ENCODE assay signal across 9 cellular contexts in the genomic region with DNA sequence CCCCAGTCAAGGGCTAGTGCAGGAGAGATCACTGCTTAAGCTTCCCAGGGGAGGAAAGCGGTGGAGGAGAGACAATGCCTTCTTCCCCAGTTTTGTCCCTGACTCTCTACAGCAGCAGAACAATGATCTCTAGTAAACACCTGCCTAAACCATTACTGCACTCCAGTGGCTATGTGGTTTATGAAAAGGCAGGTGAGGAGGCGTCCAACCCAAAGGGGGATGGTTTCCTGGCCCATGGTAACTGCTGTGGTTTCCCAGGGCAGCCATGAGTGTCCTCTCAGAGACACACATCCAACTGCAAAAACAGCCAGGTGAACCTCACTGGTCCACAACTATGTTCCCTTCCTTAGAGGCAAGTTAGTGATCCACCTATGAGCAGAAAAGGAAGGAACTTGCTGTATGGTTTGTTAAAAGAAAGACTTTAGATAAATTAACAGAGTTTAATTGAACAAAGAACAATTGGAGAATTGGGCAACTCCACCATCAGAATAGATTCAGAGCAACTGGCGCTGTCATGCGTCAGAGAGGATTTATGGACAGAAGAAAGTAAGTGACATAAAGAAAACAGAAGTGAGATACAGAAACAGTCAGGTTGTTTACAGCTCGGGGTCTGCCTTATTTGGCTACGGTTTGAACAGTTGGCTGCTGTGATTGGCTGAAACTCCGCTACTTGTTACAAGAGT. TPM values are rescaled to one million over a fixed set of nuclear protein-coding genes. Genes with fewer than 3 reads are reported as not detected.
DNase-seq lines count a peak whose midpoint lies in the region; ATAC-seq and TF ChIP-seq lines count a peak whose summit lies in the region.
"Had no signal": no experiment of that assay in that cellular context is flagged by ENCODE, and none has a peak within 500 bp of the region (broad histone marks: within the 10 kb centered on the region; RNA-seq: fewer than 3 reads in every experiment).

No MANE protein-coding gene starts in this region.

- H3K27ac ChIP-seq in BLaER1 treated with 17β-estradiol and CSF1 and Interleukin-3, amounts not matched to agents 10 nM and 100 nM, result peak overlapping the region in 6 of 11 experiments; percentile 2 to 74 (median 40); a peak in 8 of 22 replicates
- H3K27ac ChIP-seq in GM23248 (no peak overlapping the region), upper lobe of left lung (no peak overlapping the region), stomach (no peak overlapping the region)
- H3K27ac ChIP-seq: thoracic aorta had no signal

- TF ChIP-seq POLR2A in upper lobe of left lung (IDR thresholded peaks at IDR 0.05) (no peak), stomach (IDR thresholded peaks at IDR 0.05) (no peak)

- no peaks in the 10 kb centered on the region for H3K27me3 ChIP-seq in BLaER1 treated with 17β-estradiol and CSF1 and Interleukin-3, amounts not matched to agents 10 nM and 100 nM
- H3K27me3 ChIP-seq in GM23248 (replicated peaks; ENCODE audit: insufficient read depth) (no peaks in the 10 kb centered on the region), upper lobe of left lung (no peaks in the 10 kb centered on the region), stomach (no peaks in the 10 kb centered on the region)

- peak overlapping the region in 1 of 11 experiments; percentile 19; a peak in 2 of 22 replicates for H3K9ac ChIP-seq in BLaER1 treated with 17β-estradiol and CSF1 and Interleukin-3, amounts not matched to agents 10 nM and 100 nM
- no peak overlapping the region for H3K9ac ChIP-seq in GM23248

- peak overlapping the region; percentile 43 for H3K4me3 Mint-ChIP-seq in stimulated activated memory B cell treated with anti-CD40 and anti-IgM and Interleukin-4, amounts not matched to agents 10 μg/mL and 1 μg/mL and 100 μg/mL, for 72 hours

- DNase-seq in NCI-H510A treated with DMSO at 0.1 percent for 48 hours (lab: John Stamatoyannopoulos, UW) (peak; percentile 50), GM23248 (no peak), upper lobe of left lung (no peak), stomach (no peak)

- H3K4me3 ChIP-seq in BLaER1 treated with 17β-estradiol and CSF1 and Interleukin-3, amounts not matched to agents 10 nM and 100 nM, result no peak overlapping the region
- H3K4me3 ChIP-seq in GM23248, result no peak overlapping the region
- no peak overlapping the region for H3K4me3 ChIP-seq in upper lobe of left lung
- H3K4me3 ChIP-seq in stomach, result no peak overlapping the region
- H3K4me3 ChIP-seq: thoracic aorta had no signal

- H3K4me2 ChIP-seq in BLaER1 treated with 17β-estradiol and CSF1 and Interleukin-3, amounts not matched to agents 10 nM and 100 nM, result peak overlapping the region; percentile 51 to 95 (median 82)
- no peak overlapping the region for H3K4me2 ChIP-seq in GM23248 (ENCODE audit: unreplicated experiment)

- WGBS in GM23248 (ENCODE audit: low coverage in 1 of 2, low lambda C conversion rate in 2 of 2, missing lambda C conversion rate in 2 of 2), 2 experiments, result 70 to 71% methylated on average over 7 of the region's 7 CpGs
- 73 to 78% methylated on average over 7 of the region's 7 CpGs for WGBS in upper lobe of left lung, 2 donors
- WGBS in stomach, 5 donors, result 70 to 74% (median 73%) methylated on average over 7 of the region's 7 CpGs

- no peaks in the 10 kb centered on the region for H3K9me3 Mint-ChIP-seq in stimulated activated memory B cell treated with anti-CD40 and anti-IgM and Interleukin-4, amounts not matched to agents 10 μg/mL and 1 μg/mL and 100 μg/mL, for 72 hours

- peak overlapping the region; percentile 85 for H3K27ac Mint-ChIP-seq in stimulated activated memory B cell treated with anti-CD40 and anti-IgM and Interleukin-4, amounts not matched to agents 10 μg/mL and 1 μg/mL and 100 μg/mL, for 72 hours

- ATAC-seq in GM18861 (IDR thresholded peaks at IDR 0.05; ENCODE audit: unreplicated experiment) (peak; percentile 58), HG03039 (IDR thresholded peaks at IDR 0.05; ENCODE audit: unreplicated experiment) (peak; percentile 33), upper lobe of left lung (ENCODE audit: low FRiP score in 2 of 2) (no peak)
- ATAC-seq in stimulated activated memory B cell treated with anti-CD40 and anti-IgM and Interleukin-4, amounts not matched to agents 10 μg/mL and 1 μg/mL and 100 μg/mL, for 72 hours, result peak; percentile 80

- no peaks in the 10 kb centered on the region for H3K79me2 ChIP-seq in GM23248 (ENCODE audit: insufficient read depth)

- H3K27me3 Mint-ChIP-seq in stimulated activated memory B cell treated with anti-CD40 and anti-IgM and Interleukin-4, amounts not matched to agents 10 μg/mL and 1 μg/mL and 100 μg/mL, for 72 hours, result no peaks in the 10 kb centered on the region

- H3F3A ChIP-seq in GM23248 (ENCODE audit: insufficient read depth), result peaks cover 8% of the 10 kb centered on the region; the same call in 1 of the 2 replicates

- no peaks in the 10 kb centered on the region for H3K9me2 ChIP-seq in GM23248 (ENCODE audit: insufficient read depth)

- H3K36me3 ChIP-seq in BLaER1 treated with 17β-estradiol and CSF1 and Interleukin-3, amounts not matched to agents 10 nM and 100 nM, result no peaks in the 10 kb centered on the region
- H3K36me3 ChIP-seq in GM23248 (ENCODE audit: low read depth) (no peaks in the 10 kb centered on the region), upper lobe of left lung (no peaks in the 10 kb centered on the region), stomach (no peaks in the 10 kb centered on the region)
- H3K36me3 ChIP-seq: thoracic aorta had no signal

- H3K4me1 ChIP-seq in BLaER1 treated with 17β-estradiol and CSF1 and Interleukin-3, amounts not matched to agents 10 nM and 100 nM, result peaks cover 45 to 59% (median 54%) of the 10 kb centered on the region in 10 experiments
- H3K4me1 ChIP-seq in GM23248 (ENCODE audit: insufficient read depth) (peaks cover 7% of the 10 kb centered on the region; the same call in 1 of the 2 replicates), upper lobe of left lung (peaks cover 3 to 18% (median 5%) of the 10 kb centered on the region in 4 donors), stomach (peaks cover 5 to 8% (median 6%) of the 10 kb centered on the region in 4 donors)

- H3K36me3 Mint-ChIP-seq in stimulated activated memory B cell treated with anti-CD40 and anti-IgM and Interleukin-4, amounts not matched to agents 10 μg/mL and 1 μg/mL and 100 μg/mL, for 72 hours, result no peaks in the 10 kb centered on the region

- no peaks in the 10 kb centered on the region for H4K20me1 ChIP-seq in BLaER1 treated with 17β-estradiol and CSF1 and Interleukin-3, amounts not matched to agents 10 nM and 100 nM
- H4K20me1 ChIP-seq in GM23248 (ENCODE audit: insufficient read depth), result no peaks in the 10 kb centered on the region

- TF ChIP-seq CTCF in upper lobe of left lung (IDR thresholded peaks at IDR 0.05) (no peak), stomach (IDR thresholded peaks at IDR 0.05) (no peak)

- TF ChIP-seq EP300 in upper lobe of left lung (IDR thresholded peaks at IDR 0.05) (no peak), stomach (IDR thresholded peaks at IDR 0.05) (no peak)

- intact Hi-C loops in stomach (cut with DNase I; ENCODE audit: low total_unique reads), result no loop called here

- H3K4me1 Mint-ChIP-seq in stimulated activated memory B cell treated with anti-CD40 and anti-IgM and Interleukin-4, amounts not matched to agents 10 μg/mL and 1 μg/mL and 100 μg/mL, for 72 hours, result peaks cover 48% of the 10 kb centered on the region

- H3K9me3 ChIP-seq in BLaER1 treated with 17β-estradiol and CSF1 and Interleukin-3, amounts not matched to agents 10 nM and 100 nM (replicated peaks in 1 of 11), result no peaks in the 10 kb centered on the region
- H3K9me3 ChIP-seq in GM23248 (ENCODE audit: low read depth) (no peaks in the 10 kb centered on the region), upper lobe of left lung (no peaks in the 10 kb centered on the region), stomach (no peaks in the 10 kb centered on the region)
- H3K9me3 ChIP-seq: thoracic aorta had no signal

- in situ Hi-C loops in GM23248 (cut with MboI), result no loop called here

- H2AFZ ChIP-seq in GM23248, result no peak overlapping the region

RNA-seq across cellular contexts. Expression of a gene that starts 4.8 kb away (rescaled TPM):
- 24.3 and 24.4 TPM in 2 replicates for total RNA-seq in GM23248 (2014; rRNA removed; shearing (Covaris generic))
- polyA plus RNA-seq in GM23248 (2016; fragmentation: Nextera tagmentation; extraction: Ambion mirVana) (15.7 and 17.3 TPM in 2 replicates), stomach (10 to 100 TPM; 10.8 to 19.3 (median 12.7) TPM)
- total RNA-seq in upper lobe of left lung (10 to 100 TPM; 12.8 to 31.5 (median 19.5) TPM), stomach (10 to 100 TPM in 4 of 5 donors, 1 to 10 TPM in 1; 1.8 to 42.0 (median 29.0) TPM)

Comparison
In these comparisons a context has a peak if more than half of its experiments do, and no peak if none do; other contexts are left out.
1. H3K27ac ChIP-seq: peak in BLaER1 treated with 17β-estradiol and CSF1 and Interleukin-3, amounts not matched to agents 10 nM and 100 nM (6 of 11); none in GM23248 (single experiment), upper lobe of left lung (0 of 4) and stomach (0 of 5).
2. ATAC-seq: peak in GM18861 (single experiment), HG03039 (single experiment) and stimulated activated memory B cell treated with anti-CD40 and anti-IgM and Interleukin-4, amounts not matched to agents 10 μg/mL and 1 μg/mL and 100 μg/mL, for 72 hours (single experiment); none in upper lobe of left lung (0 of 2).